Comparison of ENCODE assay signal across 15 cellular contexts in genomic region chr4:23097251-23097650, GRCh38.
DNase-seq lines count a peak whose midpoint lies in the region; ATAC-seq and TF ChIP-seq lines count a peak whose summit lies in the region.
"Had no signal": no experiment of that assay in that cellular context is flagged by ENCODE, and none has a peak within 500 bp of the region (broad histone marks: within the 10 kb centered on the region; RNA-seq: fewer than 3 reads in every experiment).

No MANE protein-coding gene starts in this region.

- H3K27ac Mint-ChIP-seq in endothelial cell (ENCODE audit: unreplicated experiment) = no peak overlapping the region
- H3K27ac Mint-ChIP-seq: activated CD8-positive, alpha-beta memory T cell treated with anti-CD3 and anti-CD28 coated beads, Interleukin-2, amount 10 ng/mL, durations not matched to agents 7 days and 5 days; naive thymus-derived CD8-positive, alpha-beta T cell had no signal

- H3K36me3 Mint-ChIP-seq in endothelial cell (ENCODE audit: low read depth, unreplicated experiment) = peaks cover 4% of the 10 kb centered on the region
- H3K36me3 Mint-ChIP-seq: activated CD8-positive, alpha-beta memory T cell treated with anti-CD3 and anti-CD28 coated beads, Interleukin-2, amount 10 ng/mL, durations not matched to agents 7 days and 5 days had no signal

- H3K4me3 ChIP-seq in ACC112 (ENCODE audit: low read depth, low read length) = no peak overlapping the region
- no peak overlapping the region for H3K4me3 ChIP-seq in HFF-Myc (replicated peaks; ENCODE audit: low read depth, low read length)
- H3K4me3 ChIP-seq: body of pancreas, prostate gland had no signal

- peaks cover 2% of the 10 kb centered on the region for H3K27me3 Mint-ChIP-seq in endothelial cell (ENCODE audit: unreplicated experiment)
- H3K27me3 Mint-ChIP-seq: activated CD8-positive, alpha-beta memory T cell treated with anti-CD3 and anti-CD28 coated beads, Interleukin-2, amount 10 ng/mL, durations not matched to agents 7 days and 5 days; naive thymus-derived CD8-positive, alpha-beta T cell had no signal

- peak overlapping the region; percentile 72 for H2AFZ ChIP-seq in ACC112 (ENCODE audit: low read length, unreplicated experiment)

- H3K27me3 ChIP-seq in ACC112 (ENCODE audit: insufficient read depth, low read length) = no peaks in the 10 kb centered on the region
- H3K27me3 ChIP-seq: body of pancreas had no signal

- H3K27ac ChIP-seq in ACC112 (ENCODE audit: low read depth, low read length) = peak overlapping the region; percentile 61; the same call in 1 of the 2 replicates
- H3K27ac ChIP-seq: body of pancreas, prostate gland had no signal

- H3K36me3 ChIP-seq in ACC112 (ENCODE audit: insufficient read depth, low read length) = no peaks in the 10 kb centered on the region
- H3K36me3 ChIP-seq: prostate gland had no signal

- peak; percentile 2 for DNase-seq in HFF-Myc (ENCODE audit: extremely low read depth, low read depth)
- DNase-seq in RKO (ENCODE audit: low spot score) = peak; percentile 77
- DNase-seq in fibroblast of peridontal ligament (ENCODE audit: extremely low read depth) = peak; percentile 59
- DNase-seq in retina = no peak
- DNase-seq in sciatic nerve (ENCODE audit: low spot score) = no peak
- DNase-seq in OCI-M2 (lab: John Stamatoyannopoulos, UW; ENCODE audit: unreplicated experiment) = no peak
- no peak for DNase-seq in endothelial cell (ENCODE audit: low spot score)
- DNase-seq: activated CD8-positive, alpha-beta memory T cell treated with anti-CD3 and anti-CD28 coated beads, Interleukin-2, amount 10 ng/mL, durations not matched to agents 7 days and 5 days; activated gamma-delta T cell; body of pancreas; COR-L47; naive thymus-derived CD8-positive, alpha-beta T cell; OCI-M1 had no signal

- no peak for TF ChIP-seq CTCF in HFF-Myc (IDR thresholded peaks at IDR 0.05; ENCODE audit: low read depth, low read length, missing control alignments)
- TF ChIP-seq CTCF in endothelial cell (IDR thresholded peaks at IDR 0.05; ENCODE audit: unreplicated experiment) = no peak

- H3K4me1 Mint-ChIP-seq in endothelial cell (ENCODE audit: unreplicated experiment) = no peaks in the 10 kb centered on the region
- H3K4me1 Mint-ChIP-seq: activated CD8-positive, alpha-beta memory T cell treated with anti-CD3 and anti-CD28 coated beads, Interleukin-2, amount 10 ng/mL, durations not matched to agents 7 days and 5 days; naive thymus-derived CD8-positive, alpha-beta T cell had no signal

- no peak overlapping the region for H3K4me3 Mint-ChIP-seq in endothelial cell (ENCODE audit: unreplicated experiment)
- H3K4me3 Mint-ChIP-seq: activated CD8-positive, alpha-beta memory T cell treated with anti-CD3 and anti-CD28 coated beads, Interleukin-2, amount 10 ng/mL, durations not matched to agents 7 days and 5 days; naive thymus-derived CD8-positive, alpha-beta T cell had no signal

- no peaks in the 10 kb centered on the region for H3K79me2 ChIP-seq in ACC112 (ENCODE audit: control insufficient read depth, insufficient read depth, low read length, unreplicated experiment)

- no peak for ATAC-seq in sciatic nerve
- ATAC-seq: activated CD8-positive, alpha-beta memory T cell treated with anti-CD3 and anti-CD28 coated beads, Interleukin-2, amount 10 ng/mL, durations not matched to agents 7 days and 5 days; body of pancreas; naive thymus-derived CD8-positive, alpha-beta T cell had no signal

- H3K4me1 ChIP-seq in ACC112 (ENCODE audit: control insufficient read depth, insufficient read depth, low read length, unreplicated experiment) = peaks cover 6% of the 10 kb centered on the region
- H3K4me1 ChIP-seq: body of pancreas, prostate gland had no signal

- H3K9me3 Mint-ChIP-seq in endothelial cell (ENCODE audit: unreplicated experiment) = no peaks in the 10 kb centered on the region

- intact Hi-C loops in sciatic nerve (cut with DNase I) = no loop called here

Comparison
In these comparisons a context has a peak if more than half of its experiments do, and no peak if none do; other contexts are left out.
1. DNase-seq: peak in HFF-Myc (single experiment), RKO (single experiment) and fibroblast of peridontal ligament (single experiment); none in retina (single experiment), sciatic nerve (single experiment), OCI-M2 (single experiment) and endothelial cell (single experiment).